ENCODE assay signal across 1 cellular context in genomic region chr6:37490466-37491015, GRCh38.
TF ChIP-seq lines count a peak whose summit lies in the region.

No MANE protein-coding gene starts in this region.

TF ChIP-seq in GM23338, 12 proteins besides CTCF, POLR2A, EP300 and RAD21:
- no peak for TF ChIP-seq ZNF462 (CRISPR knock-in tag; IDR thresholded peaks at IDR 0.05)
